19 cellular contexts compared by ENCODE assay signal in the genomic region with DNA sequence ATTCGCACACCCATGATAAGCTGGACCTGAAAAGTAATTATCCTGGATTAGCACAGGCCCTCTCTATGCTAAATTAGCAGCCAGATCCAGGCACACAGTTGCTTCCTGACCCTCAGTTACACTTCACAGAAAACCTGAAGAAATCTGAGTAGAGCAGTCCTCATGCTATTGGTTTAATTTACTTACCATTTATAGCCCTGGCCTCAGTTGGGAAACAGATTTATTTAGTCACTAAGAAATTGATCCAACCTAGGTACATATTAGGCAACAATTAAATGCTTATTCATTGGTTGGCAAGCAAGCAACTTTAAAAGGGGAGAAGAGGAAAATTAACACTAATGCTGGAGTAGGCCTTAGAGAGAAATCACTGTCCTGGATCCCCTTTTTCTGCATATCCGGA. TPM values are rescaled to one million over a fixed set of nuclear protein-coding genes. Genes with fewer than 3 reads are reported as not detected.
"Had no signal": no experiment of that assay in that cellular context is flagged by ENCODE, and none has a peak within 500 bp of the region (broad histone marks: within the 10 kb centered on the region; RNA-seq: fewer than 3 reads in every experiment).

No MANE protein-coding gene starts in this region.

- H3K9me2 ChIP-seq: SK-N-SH had no signal

- H3K4me3 ChIP-seq: MG63 had no signal

- DNase-seq: IMR-90, Karpas-422, KG1, MG63, NCI-H1105, NCI-H1417, NCI-H1436 treated with DMSO at 0.1 percent for 48 hours, NCI-H1694 treated with DMSO at 0.1 percent for 48 hours, NCI-H1930, NCI-H2081, NCI-H2107, NCI-H2227 treated with DMSO at 0.1 percent for 48 hours, NCI-H69, SHP77, SK-N-SH, SW 1271 had no signal

- H3K27ac ChIP-seq: RWPE1 had no signal

- H3K9me3 ChIP-seq: MG63, SK-N-SH had no signal

- H3K36me3 ChIP-seq: MG63 had no signal

- H3K4me2 ChIP-seq: SK-N-SH had no signal

- ATAC-seq: Panc1 had no signal

- H3K27me3 ChIP-seq: MG63 had no signal

RNA-seq across cellular contexts. Expression of a gene that starts 15.6 kb away (rescaled TPM):
- total RNA-seq: HT-29 had no signal
